ENCODE assay signal across 8 cellular contexts in the genomic region with DNA sequence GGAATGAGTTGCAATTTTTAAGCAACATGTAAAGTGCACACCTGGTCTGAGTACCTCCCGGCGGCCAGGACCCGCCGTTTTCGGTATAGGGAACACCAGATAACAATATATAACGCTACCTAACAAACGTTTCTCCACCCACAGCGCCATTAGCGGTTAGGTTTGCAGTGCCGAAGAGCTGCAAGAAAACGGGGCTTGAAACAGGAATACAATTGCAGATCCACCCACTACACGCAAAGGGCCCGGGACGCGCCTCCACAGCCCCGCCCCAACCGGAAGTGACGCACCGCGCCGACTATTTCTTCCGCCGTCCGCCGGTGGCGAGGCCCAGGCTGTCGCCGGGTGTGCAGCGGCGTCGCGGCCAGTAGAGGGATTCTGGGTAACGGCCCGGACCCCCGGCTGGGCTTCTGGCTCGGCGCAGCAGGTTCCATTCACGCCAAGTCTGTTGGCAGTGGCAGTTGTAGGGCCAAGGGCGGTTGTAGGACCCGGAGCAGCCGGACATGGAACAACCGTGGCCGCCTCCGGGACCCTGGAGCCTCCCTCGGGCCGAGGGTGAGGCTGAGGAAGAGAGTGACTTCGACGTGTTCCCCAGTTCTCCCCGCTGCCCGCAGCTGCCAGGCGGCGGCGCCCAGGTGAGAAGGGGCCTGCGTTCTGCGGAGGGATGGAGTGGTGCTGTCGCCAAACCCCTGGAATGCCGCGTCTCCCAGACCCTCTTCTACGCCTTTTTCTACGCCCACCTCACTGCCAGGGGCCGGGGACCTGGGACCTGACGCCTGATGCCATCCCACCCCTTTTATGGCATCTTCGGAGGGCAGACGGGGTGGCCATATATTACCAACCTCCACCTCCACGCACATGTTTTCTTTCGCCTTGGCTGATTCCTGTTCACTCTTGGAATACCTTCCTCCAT. TPM values are rescaled to one million over a fixed set of nuclear protein-coding genes. Genes with fewer than 3 reads are reported as not detected.
DNase-seq lines count a peak whose midpoint lies in the region; ATAC-seq, FAIRE-seq and TF ChIP-seq lines count a peak whose summit lies in the region.

A gene (plus strand): TSS at position 302 of the 910 bp plus-strand sequence. CDS start 199 bp downstream, at position 501.

- H3K27me3 ChIP-seq in keratinocyte (ENCODE audit: control insufficient read depth, extremely low read depth, insufficient read depth, low read length): no peaks in the 10 kb centered on the region

- no peaks in the 10 kb centered on the region for H4K20me1 ChIP-seq in keratinocyte (ENCODE audit: control insufficient read depth, extremely low read depth, insufficient read depth, low read length)

- peak within 1 kb of the TSS; percentile 81 for H3K9ac ChIP-seq in keratinocyte (ENCODE audit: control insufficient read depth, extremely low read depth, insufficient read depth, low read length)

- H3K4me1 ChIP-seq in keratinocyte (ENCODE audit: control insufficient read depth, extremely low read depth, insufficient read depth, low read length): peaks cover 12% of the 10 kb centered on the region

- H3K9me3 ChIP-seq in keratinocyte (ENCODE audit: control insufficient read depth, low read depth, low read length): no peaks in the 10 kb centered on the region

- H3K79me2 ChIP-seq in keratinocyte (ENCODE audit: control insufficient read depth, insufficient read depth, low read length): peaks cover 33% of the 10 kb centered on the region

- H3K4me3 ChIP-seq in AG10803 (ENCODE audit: low read length) (peak within 1 kb of the TSS; percentile 87), keratinocyte (ENCODE audit: control insufficient read depth in 2 of 3, extremely low read depth in 1 of 3, insufficient read depth in 2 of 3, low read depth in 1 of 3, low read length in 3 of 3) (peak within 1 kb of the TSS; percentile 74 to 88 (median 81))

- ATAC-seq in GM19023 (IDR thresholded peaks at IDR 0.05; ENCODE audit: unreplicated experiment) (peak; percentile 95), HG03280 (IDR thresholded peaks at IDR 0.05; ENCODE audit: unreplicated experiment) (peak; percentile 96)

- peak; percentile 79 for FAIRE-seq in keratinocyte (lab: Jason Lieb, UNC)

- H2AFZ ChIP-seq in keratinocyte (ENCODE audit: control insufficient read depth, low read length): peak within 1 kb of the TSS; percentile 90

- no peaks in the 10 kb centered on the region for H3K36me3 ChIP-seq in keratinocyte (ENCODE audit: control insufficient read depth in 2 of 2, extremely low read depth in 1 of 2, insufficient read depth in 2 of 2, low read length in 2 of 2)

- dilution Hi-C loops in keratinocyte (cut with MboI; ENCODE audit: extremely low pct_ligation_motif_present, low sequenced_read_pairs): no loop called here

- peak within 1 kb of the TSS; percentile 90 for H3K4me2 ChIP-seq in keratinocyte (ENCODE audit: control insufficient read depth, extremely low read depth, insufficient read depth, low read depth, low read length)

- TF ChIP-seq CTCF in AG10803 (conservative IDR thresholded peaks at IDR 0.05; ENCODE audit: low read length) (peak; percentile 51), keratinocyte (optimal IDR thresholded peaks at IDR 0.05 in 1 of 3, IDR thresholded peaks at IDR 0.05 in 1 of 3, conservative IDR thresholded peaks at IDR 0.05 in 1 of 3; ENCODE audit: extremely low read depth in 1 of 3, insufficient read depth in 2 of 3, low read length in 3 of 3) (peak; percentile 31 to 65 (median 37))

- DNase-seq in AG10803 (ENCODE audit: low read depth) (peak; percentile 94), NCI-H345 treated with DMSO at 0.1 percent for 48 hours (lab: John Stamatoyannopoulos, UW; ENCODE audit: unreplicated experiment) (peak; percentile 85), cerebellar nuclear complex (lab: John Stamatoyannopoulos, UW) (peak; percentile 69 to 89), keratinocyte (ENCODE audit: low read depth, low spot score) (peak; percentile 64)
- peak; percentile 98 for DNase-seq in activated CD4-positive, CD25-positive, alpha-beta regulatory T cell treated with anti-CD3 and anti-CD28 coated beads, Interleukin-2, amount 50 U/mL, for 16 hours (ENCODE audit: low read depth, low spot score)
- DNase-seq in stimulated activated CD4-positive, alpha-beta T cell treated with anti-CD3 and anti-CD28 coated beads, Interleukin-15, amount 100 ng/mL, for 1 hour (ENCODE audit: low read depth in 1 of 2, low spot score in 1 of 2): peak; percentile 96 to 100

- H3K27ac ChIP-seq in keratinocyte (ENCODE audit: control insufficient read depth, insufficient read depth, low read length): peak within 1 kb of the TSS; percentile 94

- H3K9me1 ChIP-seq in keratinocyte (ENCODE audit: control insufficient read depth, extremely low read depth, insufficient read depth, low read length): no peaks in the 10 kb centered on the region

RNA-seq across cellular contexts. Expression of the gene that starts here (rescaled TPM):
- polyA plus RNA-seq in keratinocyte: 8.7 to 15.5 TPM (median 11.4 TPM) in 3 replicates
- polyA plus RNA-seq in keratinocyte (2011; ENCODE audit: low read depth): 36.7 TPM
- polyA plus RNA-seq in keratinocyte (2011; cell fraction: cytosol; rRNA removed): 11.6 and 12.3 TPM in 2 replicates
- polyA plus RNA-seq in keratinocyte (2011; cell fraction: nucleus; rRNA removed): 5.5 and 9.1 TPM in 2 replicates
- 11.4 and 19.8 TPM in 2 replicates for polyA plus RNA-seq in keratinocyte (2012; ENCODE audit: low replicate concordance)
- polyA minus RNA-seq in keratinocyte: 0.56 to 9.2 TPM (median 5.8 TPM) in 3 replicates
- 12.7 TPM for polyA minus RNA-seq in keratinocyte (2011; cell fraction: cytosol; rRNA and poly(A)+ RNA removed)
- 3.7 and 5.0 TPM in 2 replicates for polyA minus RNA-seq in keratinocyte (2011; cell fraction: nucleus; rRNA and poly(A)+ RNA removed)

Comparison
In these comparisons a context has a peak if more than half of its experiments do, and no peak if none do; other contexts are left out.
1. Peak in every context shown above with its lines: DNase-seq, ATAC-seq, H3K4me3 ChIP-seq and H3K27ac ChIP-seq.